In genomic region chr10:14605231-14605925, GRCh38 we compare ENCODE assay signal across 9 cellular contexts.
A peak's percentile ranks its signal among the peaks of the same experiment; 100 is the strongest.
DNase-seq lines count a peak whose midpoint lies in the region; ATAC-seq and TF ChIP-seq lines count a peak whose summit lies in the region.
"Had no signal": no experiment of that assay in that cellular context is flagged by ENCODE, and none has a peak within 500 bp of the region (broad histone marks: within the 10 kb centered on the region; RNA-seq: fewer than 3 reads in every experiment).

No MANE protein-coding gene starts in this region.

- H3K36me3 ChIP-seq in SK-N-MC (ENCODE audit: insufficient read depth, low read length) (no peaks in the 10 kb centered on the region; the same call in 1 of the 2 replicates), endocrine pancreas (ENCODE audit: control insufficient read depth, insufficient read depth, low read length) (no peaks in the 10 kb centered on the region), parathyroid adenoma (ENCODE audit: control insufficient read depth, insufficient read depth, low read length) (no peaks in the 10 kb centered on the region)

- no peaks in the 10 kb centered on the region for H3K9me3 ChIP-seq in SK-N-MC (ENCODE audit: low read depth, low read length)
- H3K9me3 ChIP-seq in endocrine pancreas (ENCODE audit: control insufficient read depth, low read length) = no peaks in the 10 kb centered on the region
- H3K9me3 ChIP-seq in parathyroid adenoma (ENCODE audit: control insufficient read depth, low read length) = no peaks in the 10 kb centered on the region
- H3K9me3 ChIP-seq: mucosa of descending colon had no signal

- peak overlapping the region; percentile 99 for H3K4me2 ChIP-seq in parathyroid adenoma (ENCODE audit: low read length)

- peak; percentile 36 for ATAC-seq in HG02943 (IDR thresholded peaks at IDR 0.05; ENCODE audit: low read depth, unreplicated experiment)

- peaks cover 6% of the 10 kb centered on the region for H3K79me2 ChIP-seq in parathyroid adenoma

- H3K9ac ChIP-seq in SK-N-MC (ENCODE audit: insufficient read length) = no peak overlapping the region
- peak overlapping the region; percentile 97 for H3K9ac ChIP-seq in endocrine pancreas (ENCODE audit: control insufficient read depth, insufficient read depth, low read length)
- no peak overlapping the region for H3K9ac ChIP-seq in parathyroid adenoma

- no peak overlapping the region for H3K27ac ChIP-seq in SK-N-MC
- peak overlapping the region; percentile 80 for H3K27ac ChIP-seq in parathyroid adenoma

- peak overlapping the region; percentile 75 for H2AFZ ChIP-seq in parathyroid adenoma

- peak; percentile 56 for DNase-seq in stimulated activated CD4-positive, alpha-beta T cell treated with anti-CD3 and anti-CD28 coated beads, Interleukin-15, amount 100 ng/mL, for 24 hours
- no peak for DNase-seq in stimulated activated CD4-positive, alpha-beta T cell treated with anti-CD3 and anti-CD28 coated beads, Interleukin-12 subunit alpha, Interleukin-12 subunit beta, amount 100 ng/mL, for 4 hours
- DNase-seq in SK-N-MC (ENCODE audit: low read depth, low spot score) (no peak), anterior cingulate cortex (lab: John Stamatoyannopoulos, UW) (no peak), NCI-H146 (lab: John Stamatoyannopoulos, UW) (no peak)

- H3K27me3 ChIP-seq in endocrine pancreas (ENCODE audit: control insufficient read depth, insufficient read depth, low read length) (no peaks in the 10 kb centered on the region), parathyroid adenoma (ENCODE audit: control insufficient read depth, insufficient read depth, low read length) (no peaks in the 10 kb centered on the region)

- H3K4me3 ChIP-seq in SK-N-MC = peak overlapping the region; percentile 73; the same call in 1 of the 2 replicates
- peak overlapping the region; percentile 84 for H3K4me3 ChIP-seq in endocrine pancreas (ENCODE audit: control insufficient read depth, insufficient read depth, low read length)
- peak overlapping the region; percentile 75 for H3K4me3 ChIP-seq in parathyroid adenoma (ENCODE audit: low read depth, low read length)
- H3K4me3 ChIP-seq: mucosa of descending colon had no signal

- no peak for TF ChIP-seq CTCF in parathyroid adenoma (IDR thresholded peaks at IDR 0.05)

- H3K4me1 ChIP-seq in endocrine pancreas (ENCODE audit: control insufficient read depth, insufficient read depth, low read length) (peaks cover 16% of the 10 kb centered on the region), parathyroid adenoma (peaks cover 15% of the 10 kb centered on the region)
